16 cellular contexts compared by ENCODE assay signal in the genomic region with DNA sequence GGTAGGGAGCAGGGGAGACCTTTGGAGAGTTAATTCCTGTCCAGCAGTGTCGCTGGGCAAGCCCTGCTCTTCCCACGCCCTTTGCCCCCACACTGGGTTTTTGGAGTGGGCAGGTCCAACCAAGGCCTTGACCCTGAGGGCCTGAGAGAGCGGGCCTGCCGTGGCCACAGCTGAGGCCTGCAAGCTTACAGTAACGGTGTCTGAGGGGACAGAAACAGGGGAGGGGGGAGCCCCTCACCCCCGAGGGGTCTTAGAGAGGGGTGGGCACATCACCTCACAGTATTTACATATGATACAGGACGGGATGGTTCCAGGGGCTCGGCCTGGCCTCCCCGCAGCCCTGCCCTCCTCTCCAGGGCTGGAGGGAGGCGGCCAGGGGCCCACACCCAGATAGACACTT. TPM values are rescaled to one million over a fixed set of nuclear protein-coding genes. Genes with fewer than 3 reads are reported as not detected.
DNase-seq lines count a peak whose midpoint lies in the region; ATAC-seq and TF ChIP-seq lines count a peak whose summit lies in the region.
"Had no signal": no experiment of that assay in that cellular context is flagged by ENCODE, and none has a peak within 500 bp of the region (broad histone marks: within the 10 kb centered on the region; RNA-seq: fewer than 3 reads in every experiment).

No MANE protein-coding gene starts in this region.

- H3K9me3 Mint-ChIP-seq in nephron progenitor cell = peaks cover 27% of the 10 kb centered on the region

- ATAC-seq in esophagus mucosa = peak; percentile 15
- ATAC-seq in GM18502 (IDR thresholded peaks at IDR 0.05; ENCODE audit: poor library complexity, unreplicated experiment) = no peak
- ATAC-seq in activated CD4-positive, CD25-positive, alpha-beta regulatory T cell treated with anti-CD3 and anti-CD28 coated beads, Interleukin-2, amount 50 U/mL, for 24 hours = no peak
- ATAC-seq: CD8-positive, alpha-beta T cell; K562; PC-3 had no signal

- DNase-seq in GM10266 (ENCODE audit: extremely low spot score) (peak; percentile 6), nephron progenitor cell (peak; percentile 53), NCI-H748 treated with DMSO at 0.1 percent for 48 hours (lab: John Stamatoyannopoulos, UW) (no peak)
- DNase-seq: CD8-positive, alpha-beta T cell; GM23248; NCI-H1436 treated with DMSO at 0.1 percent for 48 hours; NCI-H2029 treated with DMSO at 0.1 percent for 48 hours; NCI-H2171 treated with DMSO at 0.1 percent for 48 hours; NCI-H82; PC-3 had no signal

- peak overlapping the region; percentile 98 for H3K27ac Mint-ChIP-seq in nephron progenitor cell
- H3K27ac Mint-ChIP-seq: CD8-positive, alpha-beta T cell had no signal

- H3K27me3 Mint-ChIP-seq in nephron progenitor cell (ENCODE audit: low read depth, poor library complexity) = peaks cover 10% of the 10 kb centered on the region

- H3K4me3 Mint-ChIP-seq in nephron progenitor cell = no peak overlapping the region
- H3K4me3 Mint-ChIP-seq: CD8-positive, alpha-beta T cell had no signal

- H3K36me3 Mint-ChIP-seq in nephron progenitor cell (ENCODE audit: low read depth) = peaks cover 41% of the 10 kb centered on the region
- H3K36me3 Mint-ChIP-seq: CD8-positive, alpha-beta T cell had no signal

- TF ChIP-seq CTCF in GM10266 (IDR thresholded peaks at IDR 0.05; ENCODE audit: control insufficient read depth, insufficient read depth, low read depth, missing control alignments) = no peak
- TF ChIP-seq CTCF in nephron progenitor cell (IDR thresholded peaks at IDR 0.05) = no peak

- H3K4me1 Mint-ChIP-seq in nephron progenitor cell = peaks cover 8% of the 10 kb centered on the region

RNA-seq across cellular contexts. Expression of a gene that starts 14.6 kb away (rescaled TPM):
- total RNA-seq in esophagus mucosa = not detected
- total RNA-seq: A172; CD8-positive, alpha-beta T cell; GM23248; NCI-H460; PC-3 had no signal

RNA-seq across cellular contexts. Expression of a gene that starts 26.8 kb away (rescaled TPM):
- total RNA-seq in esophagus mucosa = 0.28 TPM
- total RNA-seq: CD8-positive, alpha-beta T cell; GM23248; PC-3 had no signal

RNA-seq across cellular contexts. Expression of a gene that starts 40.0 kb away (rescaled TPM):
- total RNA-seq in esophagus mucosa = 0.64 TPM
- total RNA-seq: CD8-positive, alpha-beta T cell; GM23248 had no signal

RNA-seq across cellular contexts. Expression of a gene that starts 49.1 kb away (rescaled TPM):
- 20,765 TPM for total RNA-seq in esophagus mucosa
- total RNA-seq: GM23248, NCI-H460 had no signal

RNA-seq across cellular contexts. Expression of a gene that starts 50.5 kb away (rescaled TPM):
- 53,824 TPM for total RNA-seq in esophagus mucosa
- total RNA-seq: NCI-H460 had no signal
